In genomic region chr12:65923228-65923627, GRCh38 we compare ENCODE assay signal across 10 cellular contexts.
DNase-seq lines count a peak whose midpoint lies in the region; ATAC-seq, FAIRE-seq and TF ChIP-seq lines count a peak whose summit lies in the region.
"Had no signal": no experiment of that assay in that cellular context is flagged by ENCODE, and none has a peak within 500 bp of the region (broad histone marks: within the 10 kb centered on the region; RNA-seq: fewer than 3 reads in every experiment).

No MANE protein-coding gene starts in this region.

- no peak overlapping the region for H3K27ac Mint-ChIP-seq in chondrocyte (ENCODE audit: unreplicated experiment)

- peak; percentile 66 for ATAC-seq in GM21423 (IDR thresholded peaks at IDR 0.05; ENCODE audit: unreplicated experiment)

- H3K4me3 Mint-ChIP-seq in chondrocyte (ENCODE audit: unreplicated experiment), result no peak overlapping the region
- H3K4me3 Mint-ChIP-seq: CD14-positive monocyte had no signal

- no peaks in the 10 kb centered on the region for H3K9me3 Mint-ChIP-seq in chondrocyte (ENCODE audit: low read depth)

- no peaks in the 10 kb centered on the region for H3K27me3 Mint-ChIP-seq in chondrocyte (ENCODE audit: low read depth)

- TF ChIP-seq CTCF in chondrocyte (IDR thresholded peaks at IDR 0.05), result peak; percentile 22

- peaks cover 48% of the 10 kb centered on the region for H3K4me1 Mint-ChIP-seq in chondrocyte (ENCODE audit: low read depth)

- DNase-seq in ELR (ENCODE audit: low read depth) (peak; percentile 37), KG1 (lab: John Stamatoyannopoulos, UW) (peak; percentile 31), chondrocyte (ENCODE audit: low spot score) (no peak), HTR-8/SVneo (ENCODE audit: insufficient read length, low spot score) (no peak), GOT3 (lab: John Stamatoyannopoulos, UW) (no peak), hypothalamus (lab: John Stamatoyannopoulos, UW) (no peak), posterior vena cava (ENCODE audit: low spot score) (no peak)
- DNase-seq: NCI-H1436 had no signal

- H3K36me3 Mint-ChIP-seq in chondrocyte (ENCODE audit: low read depth), result peaks cover 3% of the 10 kb centered on the region

- intact Hi-C loops in posterior vena cava (cut with DNase I), result no loop called here

- FAIRE-seq in HTR-8/SVneo (lab: Jason Lieb, UNC), result no peak

Comparison
In these comparisons a context has a peak if more than half of its experiments do, and no peak if none do; other contexts are left out.
1. DNase-seq: peak in ELR (single experiment) and KG1 (single experiment); none in chondrocyte (single experiment), HTR-8/SVneo (single experiment), GOT3 (single experiment), hypothalamus (0 of 51) and posterior vena cava (single experiment).